In the genomic region with DNA sequence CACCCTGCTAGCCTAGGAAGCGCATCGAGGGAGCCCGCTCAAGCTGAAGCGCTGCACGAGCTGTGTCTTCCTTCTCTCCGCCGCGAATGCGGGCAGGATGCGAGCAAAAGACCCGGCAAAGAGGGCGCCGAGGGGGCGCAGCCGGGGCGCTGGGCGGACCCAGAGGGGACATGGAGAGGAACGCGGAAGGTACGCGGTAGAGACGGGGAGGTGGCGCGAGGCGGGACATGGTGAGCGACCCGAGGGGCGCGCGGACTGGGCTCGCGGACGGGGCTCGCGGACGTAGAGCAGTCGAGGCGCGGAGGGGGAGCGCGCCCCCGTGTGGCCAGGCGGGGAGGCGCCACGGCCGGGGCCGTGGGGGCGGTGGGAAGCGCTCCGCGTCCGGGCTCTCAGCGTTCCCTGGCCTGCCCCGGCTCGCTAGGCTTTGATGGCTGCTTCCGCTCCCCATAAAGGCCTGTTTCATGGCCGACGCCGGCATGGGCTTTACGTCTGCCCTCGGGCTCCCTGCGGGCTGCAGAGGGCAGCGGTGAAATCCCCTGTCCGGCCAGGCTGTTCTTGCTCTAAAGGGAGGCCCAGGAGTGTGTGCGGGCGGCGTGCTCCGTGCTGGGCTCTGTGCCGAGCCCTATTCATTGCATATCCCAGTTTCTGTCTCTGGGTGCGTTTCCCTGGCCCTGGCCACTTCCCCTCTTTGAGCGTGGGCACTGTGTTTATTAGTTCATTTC, we compare ENCODE assay signal across 8 cellular contexts. TPM values are rescaled to one million over a fixed set of nuclear protein-coding genes. Genes with fewer than 3 reads are reported as not detected.
DNase-seq lines count a peak whose midpoint lies in the region; ATAC-seq, FAIRE-seq and TF ChIP-seq lines count a peak whose summit lies in the region.

No MANE protein-coding gene starts in this region.

- CTCF ChIA-PET in HepG2 (lab: Yijun Ruan, JAX; ENCODE audit: low intra/inter-chr PET ratio, low total read pairs): interaction anchor here (1.0 to 2.1 kb wide), 4 partner anchors 61 to 134 kb away, joined by 3 to 8 read pairs (median 4); no protein-coding TSS in a partner anchor

- intact Hi-C loops in activated CD4-positive, alpha-beta T cell treated with anti-CD3 and anti-CD28 coated beads, Interleukin-2, amount 10 ng/mL, durations not matched to agents 24 days and 14 days (cut with micrococcal nuclease): loop anchor here (1.0 kb wide), 1 partner anchor 440 kb away; a partner anchor contains a TSS
- intact Hi-C loops in HepG2 (cut with micrococcal nuclease; ENCODE audit: unreplicated experiment): no loop called here

- DNase-seq in GM12891 (ENCODE audit: insufficient read length, low spot score) (peak; percentile 65), NCI-H146 treated with DMSO at 0.1 percent for 48 hours (lab: John Stamatoyannopoulos, UW; ENCODE audit: unreplicated experiment) (peak; percentile 32), dermis blood vessel endothelial cell (peak; percentile 80), HepG2 (ENCODE audit: low spot score) (peak; percentile 30)
- DNase-seq in activated CD4-positive, alpha-beta T cell treated with anti-CD3 and anti-CD28 coated beads, Interleukin-2, amount 10 ng/mL, durations not matched to agents 24 days and 14 days: peak; percentile 91
- peak; percentile 20 for DNase-seq in stimulated activated CD4-positive, alpha-beta T cell treated with anti-CD3 and anti-CD28 coated beads, Interleukin-2, amount 100 ng/mL, for 4 hours (ENCODE audit: low read depth)

- no peaks in the 10 kb centered on the region for H3K9me3 ChIP-seq in HepG2 (ENCODE audit: low read length)

- no peaks in the 10 kb centered on the region for H4K20me1 ChIP-seq in HepG2 (ENCODE audit: insufficient read depth, low read length)

- 47% methylated on average over 24 of the region's 71 CpGs for WGBS in HepG2 (ENCODE audit: low lambda C conversion rate)

- peaks cover 19% of the 10 kb centered on the region for H3K4me1 ChIP-seq in HepG2 (ENCODE audit: insufficient read depth, low read length)

- peaks cover 72% of the 10 kb centered on the region for H3K27me3 Mint-ChIP-seq in activated CD4-positive, alpha-beta T cell treated with anti-CD3 and anti-CD28 coated beads, Interleukin-2, amount 10 ng/mL, durations not matched to agents 24 days and 14 days

- TF ChIP-seq CTCF in HepG2 (CRISPR knock-in tag; IDR thresholded peaks at IDR 0.05): peak; percentile 71

- TF ChIP-seq RAD21 in HepG2 (CRISPR knock-in tag; IDR thresholded peaks at IDR 0.05): peak; percentile 58

- H3K4me2 ChIP-seq in HepG2 (ENCODE audit: low read depth, low read length): peak overlapping the region; percentile 83

- FAIRE-seq in GM12891 (lab: Jason Lieb, UNC): no peak
- FAIRE-seq in HepG2 (lab: Jason Lieb, UNC): no peak

- no peak overlapping the region for H3K27ac ChIP-seq in HepG2 (ENCODE audit: extremely low read length, insufficient read depth, low read length)

- POLR2A ChIA-PET in HepG2 (lab: Yijun Ruan, JAX): interaction anchor here (0.7 to 0.8 kb wide), 2 partner anchors 16 to 28 kb away, joined by 3 read pairs; no protein-coding TSS in a partner anchor

- H3K4me3 ChIP-seq in HepG2 (replicated peaks in 1 of 3; ENCODE audit: insufficient read depth in 1 of 3, low read depth in 2 of 3, low read length in 3 of 3): peak overlapping the region; percentile 49 to 68 (median 50); a peak in 4 of 6 replicates

- no peaks in the 10 kb centered on the region for H3K36me3 ChIP-seq in HepG2 (replicated peaks in 1 of 2; ENCODE audit: control insufficient read depth in 1 of 2, insufficient read depth in 2 of 2, low read length in 2 of 2)

- H2AFZ ChIP-seq in HepG2 (ENCODE audit: low read length): no peak overlapping the region

- BruUV-seq in HepG2 (replicated peaks; lab: Mats Ljungman, UMichigan): no TSS peak

- H3K79me2 ChIP-seq in HepG2 (ENCODE audit: insufficient read depth, low read length): no peaks in the 10 kb centered on the region

- H3K27ac Mint-ChIP-seq in activated CD4-positive, alpha-beta T cell treated with anti-CD3 and anti-CD28 coated beads, Interleukin-2, amount 10 ng/mL, durations not matched to agents 24 days and 14 days: no peak overlapping the region

- no peak for TF ChIP-seq POLR2A in GM12891 (IDR thresholded peaks at IDR 0.05; ENCODE audit: low read depth, low read length)
- TF ChIP-seq POLR2A in HepG2 (IDR thresholded peaks at IDR 0.05; ENCODE audit: insufficient read depth in 1 of 2, low read depth in 2 of 2, low read length in 2 of 2): no peak

- H3K4me1 Mint-ChIP-seq in activated CD4-positive, alpha-beta T cell treated with anti-CD3 and anti-CD28 coated beads, Interleukin-2, amount 10 ng/mL, durations not matched to agents 24 days and 14 days: peaks cover 4% of the 10 kb centered on the region

- no peaks in the 10 kb centered on the region for H3K9me3 Mint-ChIP-seq in activated CD4-positive, alpha-beta T cell treated with anti-CD3 and anti-CD28 coated beads, Interleukin-2, amount 10 ng/mL, durations not matched to agents 24 days and 14 days

- TF ChIP-seq EP300 in HepG2 (IDR thresholded peaks at IDR 0.05; ENCODE audit: low read depth in 2 of 2, low read length in 2 of 2) (no peak), HepG2 (CRISPR knock-in tag; IDR thresholded peaks at IDR 0.05; ENCODE audit: borderline replicate concordance) (no peak)

- H3K4me3 Mint-ChIP-seq in activated CD4-positive, alpha-beta T cell treated with anti-CD3 and anti-CD28 coated beads, Interleukin-2, amount 10 ng/mL, durations not matched to agents 24 days and 14 days: peak overlapping the region; percentile 77

- peak overlapping the region; percentile 28; the same call in 1 of the 2 replicates for H3K9ac ChIP-seq in HepG2 (ENCODE audit: insufficient read depth, low read depth, low read length)

- no peaks in the 10 kb centered on the region for H3K36me3 Mint-ChIP-seq in activated CD4-positive, alpha-beta T cell treated with anti-CD3 and anti-CD28 coated beads, Interleukin-2, amount 10 ng/mL, durations not matched to agents 24 days and 14 days (ENCODE audit: low read depth)

- in situ Hi-C loops in HepG2 (cut with HindIII; ENCODE audit: extremely low pct_ligation_motif_present, low pct_unique_long_range_greater_than_20kb): no loop called here

- ATAC-seq in HepG2 (peak; percentile 91), HG02763 (IDR thresholded peaks at IDR 0.05; ENCODE audit: unreplicated experiment) (no peak), HG02973 (IDR thresholded peaks at IDR 0.05; ENCODE audit: unreplicated experiment) (no peak)

- peaks cover 6 to 34% of the 10 kb centered on the region in 2 experiments; a peak in 4 of 5 replicates for H3K27me3 ChIP-seq in HepG2 (ENCODE audit: control insufficient read depth in 1 of 2, insufficient read depth in 2 of 2, low read length in 2 of 2)

RNA-seq across cellular contexts. Expression of a gene that starts 31.2 kb away (rescaled TPM):
- polyA plus RNA-seq in GM12891 (2012; ENCODE audit: low read depth, missing spikeins): 0.28 TPM
- not detected in 2 replicates for total RNA-seq in activated CD4-positive, alpha-beta T cell treated with anti-CD3 and anti-CD28 coated beads, Interleukin-2, amount 10 ng/mL, durations not matched to agents 24 days and 14 days
- total RNA-seq in dermis blood vessel endothelial cell: not detected in 2 replicates
- total RNA-seq in HepG2 (2016; rRNA removed; fragmentation: Illumina TruSeq; extraction: Trizol): 0.84 and 0.86 TPM in 2 replicates
- total RNA-seq in HepG2 (2016; cell fraction: cytosol; rRNA removed; fragmentation: Illumina TruSeq; extraction: Trizol; ENCODE audit: low read depth): not detected in 2 replicates
- 0.58 and 0.74 TPM in 2 replicates for total RNA-seq in HepG2 (2016; cell fraction: insoluble cytoplasmic fraction; rRNA removed; fragmentation: Illumina TruSeq; extraction: Trizol)
- total RNA-seq in HepG2 (2016; cell fraction: membrane; rRNA removed; fragmentation: Illumina TruSeq; extraction: Trizol): 0.62 and 0.72 TPM in 2 replicates
- 1.7 and 2.0 TPM in 2 replicates for total RNA-seq in HepG2 (2016; cell fraction: nucleus; rRNA removed; fragmentation: Illumina TruSeq; extraction: Trizol)
- polyA plus RNA-seq in HepG2 (2011; rRNA removed): 0.86 and 1.2 TPM in 2 replicates
- polyA plus RNA-seq in HepG2 (2011; cell fraction: cytosol; rRNA removed): 0.78 and 0.83 TPM in 2 replicates
- 2.2 and 4.0 TPM in 2 replicates for polyA plus RNA-seq in HepG2 (2011; cell fraction: nucleus; rRNA removed)
- 0.47 and 0.95 TPM in 2 replicates for polyA plus RNA-seq in HepG2 (2012)
- 0.41 and 0.44 TPM in 2 replicates for polyA plus RNA-seq in HepG2 (2016; cell fraction: cytosol; fragmentation: Illumina TruSeq; extraction: Trizol; ENCODE audit: low read depth)
- 0.74 and 0.80 TPM in 2 replicates for polyA plus RNA-seq in HepG2 (2016; cell fraction: insoluble cytoplasmic fraction; fragmentation: Illumina TruSeq; extraction: Trizol; ENCODE audit: low read depth)
- polyA plus RNA-seq in HepG2 (2016; cell fraction: membrane; fragmentation: Illumina TruSeq; extraction: Trizol; ENCODE audit: low read depth): 0.31 and 0.92 TPM in 2 replicates
- 0.56 and 0.81 TPM in 2 replicates for polyA plus RNA-seq in HepG2 (2016; cell fraction: nucleus; fragmentation: Illumina TruSeq; extraction: Trizol; ENCODE audit: insufficient read depth, low read depth)
- polyA minus RNA-seq in HepG2 (2011; rRNA and poly(A)+ RNA removed; ENCODE audit: low replicate concordance): 14.4 and 285 TPM in 2 replicates
- polyA minus RNA-seq in HepG2 (2011; cell fraction: cytosol; rRNA and poly(A)+ RNA removed): 1.2 and 2.0 TPM in 2 replicates
- polyA minus RNA-seq in HepG2 (2011; cell fraction: nucleus; rRNA and poly(A)+ RNA removed): 6.6 and 14.2 TPM in 2 replicates

RNA-seq across cellular contexts. Expression of a gene that starts 41.7 kb away (rescaled TPM):
- polyA plus RNA-seq in GM12891 (2012; ENCODE audit: low read depth, missing spikeins): 1.1 TPM
- total RNA-seq in activated CD4-positive, alpha-beta T cell treated with anti-CD3 and anti-CD28 coated beads, Interleukin-2, amount 10 ng/mL, durations not matched to agents 24 days and 14 days: 2.3 and 3.2 TPM in 2 replicates
- total RNA-seq in dermis blood vessel endothelial cell (25.7 and 32.3 TPM in 2 replicates), HepG2 (2016; rRNA removed; fragmentation: Illumina TruSeq; extraction: Trizol) (37.5 and 63.7 TPM in 2 replicates)
- total RNA-seq in HepG2 (2016; cell fraction: cytosol; rRNA removed; fragmentation: Illumina TruSeq; extraction: Trizol; ENCODE audit: low read depth): 67.5 and 74.8 TPM in 2 replicates
- 30.7 and 64.6 TPM in 2 replicates for total RNA-seq in HepG2 (2016; cell fraction: insoluble cytoplasmic fraction; rRNA removed; fragmentation: Illumina TruSeq; extraction: Trizol)
- total RNA-seq in HepG2 (2016; cell fraction: membrane; rRNA removed; fragmentation: Illumina TruSeq; extraction: Trizol): 118 and 139 TPM in 2 replicates
- 44.9 and 59.4 TPM in 2 replicates for total RNA-seq in HepG2 (2016; cell fraction: nucleus; rRNA removed; fragmentation: Illumina TruSeq; extraction: Trizol)
- 92.9 and 94.6 TPM in 2 replicates for polyA plus RNA-seq in HepG2 (2011; rRNA removed)
- polyA plus RNA-seq in HepG2 (2011; cell fraction: cytosol; rRNA removed): 77.3 and 145 TPM in 2 replicates
- 93.1 and 106 TPM in 2 replicates for polyA plus RNA-seq in HepG2 (2011; cell fraction: nucleus; rRNA removed)
- 22.4 and 31.8 TPM in 2 replicates for polyA plus RNA-seq in HepG2 (2012)
- polyA plus RNA-seq in HepG2 (2016; cell fraction: cytosol; fragmentation: Illumina TruSeq; extraction: Trizol; ENCODE audit: low read depth): 159 and 175 TPM in 2 replicates
- polyA plus RNA-seq in HepG2 (2016; cell fraction: insoluble cytoplasmic fraction; fragmentation: Illumina TruSeq; extraction: Trizol; ENCODE audit: low read depth): 64.4 and 78.3 TPM in 2 replicates
- polyA plus RNA-seq in HepG2 (2016; cell fraction: membrane; fragmentation: Illumina TruSeq; extraction: Trizol; ENCODE audit: low read depth): 207 and 216 TPM in 2 replicates
- polyA plus RNA-seq in HepG2 (2016; cell fraction: nucleus; fragmentation: Illumina TruSeq; extraction: Trizol; ENCODE audit: insufficient read depth, low read depth): 162 and 173 TPM in 2 replicates
- 19.0 and 113 TPM in 2 replicates for polyA minus RNA-seq in HepG2 (2011; rRNA and poly(A)+ RNA removed; ENCODE audit: low replicate concordance)
- 47.6 and 70.8 TPM in 2 replicates for polyA minus RNA-seq in HepG2 (2011; cell fraction: cytosol; rRNA and poly(A)+ RNA removed)
- polyA minus RNA-seq in HepG2 (2011; cell fraction: nucleus; rRNA and poly(A)+ RNA removed): 28.5 and 32.1 TPM in 2 replicates

Comparison
In these comparisons a context has a peak if more than half of its experiments do, and no peak if none do; other contexts are left out.
1. DNase-seq: peak in every context shown above with its lines; median percentile 91 in activated CD4-positive, alpha-beta T cell treated with anti-CD3 and anti-CD28 coated beads, Interleukin-2, amount 10 ng/mL, durations not matched to agents 24 days and 14 days; 80 in dermis blood vessel endothelial cell; 65 in GM12891; 32 in NCI-H146 treated with DMSO at 0.1 percent for 48 hours; 30 in HepG2; 20 in stimulated activated CD4-positive, alpha-beta T cell treated with anti-CD3 and anti-CD28 coated beads, Interleukin-2, amount 100 ng/mL, for 4 hours.